ENCODE assay signal across 7 cellular contexts in genomic region chr12:4150355-4150754, GRCh38.
DNase-seq lines count a peak whose midpoint lies in the region; ATAC-seq, FAIRE-seq and TF ChIP-seq lines count a peak whose summit lies in the region.
"Not testable (repeated sequence)": the region's sequence is repeated elsewhere in the genome, so short reads cannot be mapped to it uniquely, and the experiment has no call there.

No MANE protein-coding gene starts in this region.

- in situ Hi-C loops in GM12878 (cut with MboI): not testable (repeated sequence)

- not testable (repeated sequence) for BruUV-seq in GM12878 (replicated peaks; lab: Mats Ljungman, UMichigan)

- H3K27ac Mint-ChIP-seq in IgD-negative memory B cell: peak overlapping the region; percentile 40 to 90 (median 57)
- H3K27ac Mint-ChIP-seq in activated B cell treated with CpG ODN at 0.5 μM for 24 hours: peak overlapping the region; percentile 80
- H3K27ac Mint-ChIP-seq in activated CD8-positive, alpha-beta T cell treated with anti-CD3 and anti-CD28 coated beads for 36 hours: peak overlapping the region; percentile 44
- peak overlapping the region; percentile 16 for H3K27ac Mint-ChIP-seq in activated naive CD4-positive, alpha-beta T cell treated with anti-CD3 and anti-CD28 coated beads for 36 hours
- H3K27ac Mint-ChIP-seq in osteocyte (ENCODE audit: unreplicated experiment): not testable (repeated sequence)
- H3K27ac Mint-ChIP-seq in stimulated activated naive CD8-positive, alpha-beta T cell treated with anti-CD3 and anti-CD28 coated beads, Interleukin-15, Interleukin-2, amounts not matched to agents 100 ng/mL and 50 ng/mL, for 24 hours: peak overlapping the region; percentile 51

- H3K4me3 ChIP-seq in GM12878: not testable (repeated sequence)

- intact Hi-C loops in activated B cell treated with CpG ODN at 0.5 μM for 24 hours (cut with micrococcal nuclease); activated CD8-positive, alpha-beta T cell treated with anti-CD3 and anti-CD28 coated beads for 36 hours (cut with micrococcal nuclease); GM12878 (cut with micrococcal nuclease; ENCODE audit: unreplicated experiment): not testable (repeated sequence)
- intact Hi-C loops in activated naive CD4-positive, alpha-beta T cell treated with anti-CD3 and anti-CD28 coated beads for 36 hours (cut with micrococcal nuclease): loop anchor here (5.0 kb wide), 1 partner anchor 88 kb away; no protein-coding TSS in a partner anchor

- peaks cover 88% of the 10 kb centered on the region for H3K4me1 ChIP-seq in GM12878 (ENCODE audit: control insufficient read depth, insufficient read depth, low read length)

- TF ChIP-seq POLR2A in GM12878 (IDR thresholded peaks at IDR 0.05; ENCODE audit: low read depth, low read length): not testable (repeated sequence)

- H3K79me2 ChIP-seq in GM12878 (ENCODE audit: control insufficient read depth, insufficient read depth, low read length): not testable (repeated sequence)

- 0 out of 2 replicates have a peak overlapping the region, but pooled peaks have one; percentile 27 for H3K27ac ChIP-seq in GM12878 (ENCODE audit: control insufficient read depth, insufficient read depth)

- TF ChIP-seq RAD21 in GM12878 (IDR thresholded peaks at IDR 0.05; ENCODE audit: insufficient read depth, low read depth, low read length): not testable (repeated sequence)

- H3K27me3 ChIP-seq in GM12878 (replicated peaks in 1 of 2; ENCODE audit: control insufficient read depth in 2 of 2, insufficient read depth in 2 of 2, low read length in 1 of 2): not testable (repeated sequence)

- FAIRE-seq in GM12878 (lab: Jason Lieb, UNC): not testable (repeated sequence)

- not testable (repeated sequence) for H3K27me3 Mint-ChIP-seq in IgD-negative memory B cell; activated B cell treated with CpG ODN at 0.5 μM for 24 hours; activated CD8-positive, alpha-beta T cell treated with anti-CD3 and anti-CD28 coated beads for 36 hours; activated naive CD4-positive, alpha-beta T cell treated with anti-CD3 and anti-CD28 coated beads for 36 hours (ENCODE audit: low read depth); osteocyte (ENCODE audit: unreplicated experiment); stimulated activated naive CD8-positive, alpha-beta T cell treated with anti-CD3 and anti-CD28 coated beads, Interleukin-15, Interleukin-2, amounts not matched to agents 100 ng/mL and 50 ng/mL, for 24 hours

- ATAC-seq in activated B cell treated with CpG ODN at 0.5 μM for 24 hours (ENCODE audit: low read depth); activated CD8-positive, alpha-beta T cell treated with anti-CD3 and anti-CD28 coated beads for 36 hours; GM12878: not testable (repeated sequence)

- 70% methylated on average over 11 of the region's 11 CpGs for WGBS in GM12878 (ENCODE audit: insufficient coverage, insufficient replicate concordance, low lambda C conversion rate, missing lambda C conversion rate)

- not testable (repeated sequence) for H3K4me2 ChIP-seq in GM12878 (ENCODE audit: control insufficient read depth, insufficient read depth)

- TF ChIP-seq CTCF in activated B cell treated with CpG ODN at 0.5 μM for 24 hours (IDR thresholded peaks at IDR 0.05); activated CD8-positive, alpha-beta T cell treated with anti-CD3 and anti-CD28 coated beads for 36 hours (IDR thresholded peaks at IDR 0.05); GM12878 (IDR thresholded peaks at IDR 0.05 in 2 of 3, conservative IDR thresholded peaks at IDR 0.05 in 1 of 3; ENCODE audit: control insufficient read depth in 2 of 3, extremely low read depth in 1 of 3, insufficient read depth in 1 of 3, low read depth in 3 of 3, low read length in 3 of 3); osteocyte (IDR thresholded peaks at IDR 0.05): not testable (repeated sequence)

- peaks cover 70 to 84% (median 79%) of the 10 kb centered on the region in 3 donors for H3K4me1 Mint-ChIP-seq in IgD-negative memory B cell
- peaks cover 93% of the 10 kb centered on the region for H3K4me1 Mint-ChIP-seq in activated B cell treated with CpG ODN at 0.5 μM for 24 hours
- H3K4me1 Mint-ChIP-seq in activated CD8-positive, alpha-beta T cell treated with anti-CD3 and anti-CD28 coated beads for 36 hours (ENCODE audit: low read depth): peaks cover 87% of the 10 kb centered on the region
- H3K4me1 Mint-ChIP-seq in activated naive CD4-positive, alpha-beta T cell treated with anti-CD3 and anti-CD28 coated beads for 36 hours (ENCODE audit: low read depth): peaks cover 89% of the 10 kb centered on the region
- H3K4me1 Mint-ChIP-seq in osteocyte (ENCODE audit: unreplicated experiment): not testable (repeated sequence)
- H3K4me1 Mint-ChIP-seq in stimulated activated naive CD8-positive, alpha-beta T cell treated with anti-CD3 and anti-CD28 coated beads, Interleukin-15, Interleukin-2, amounts not matched to agents 100 ng/mL and 50 ng/mL, for 24 hours (ENCODE audit: low read depth): peaks cover 95% of the 10 kb centered on the region

- not testable (repeated sequence) for H3K9me3 ChIP-seq in GM12878 (replicated peaks; ENCODE audit: control insufficient read depth, insufficient read depth, low read length)

- not testable (repeated sequence) for H3K9me3 Mint-ChIP-seq in IgD-negative memory B cell; activated B cell treated with CpG ODN at 0.5 μM for 24 hours; activated naive CD4-positive, alpha-beta T cell treated with anti-CD3 and anti-CD28 coated beads for 36 hours; osteocyte (ENCODE audit: unreplicated experiment); stimulated activated naive CD8-positive, alpha-beta T cell treated with anti-CD3 and anti-CD28 coated beads, Interleukin-15, Interleukin-2, amounts not matched to agents 100 ng/mL and 50 ng/mL, for 24 hours
- H3K9me3 Mint-ChIP-seq in activated CD8-positive, alpha-beta T cell treated with anti-CD3 and anti-CD28 coated beads for 36 hours: peaks cover 11% of the 10 kb centered on the region

- not testable (repeated sequence) for H3K9ac ChIP-seq in GM12878 (ENCODE audit: control insufficient read depth, insufficient read depth, low read length)

- RAD21 ChIA-PET in GM12878 (lab: Charles Lee; ENCODE audit: unreplicated experiment): interaction anchor here (6.3 to 18.7 kb wide), 2 partner anchors 33 to 119 kb away, joined by 57 to 360 read pairs; no protein-coding TSS in a partner anchor

- TF ChIP-seq EP300 in GM12878 (IDR thresholded peaks at IDR 0.05; ENCODE audit: borderline replicate concordance in 1 of 2, control insufficient read depth in 1 of 2, low read depth in 2 of 2, low read length in 2 of 2): not testable (repeated sequence)

- H4K20me1 ChIP-seq in GM12878 (ENCODE audit: control insufficient read depth, insufficient read depth): not testable (repeated sequence)

- POLR2A ChIA-PET in activated B cell treated with CpG ODN at 0.5 μM for 24 hours (lab: Charles Lee): interaction anchor here (0.6 to 8.2 kb wide), 8 partner anchors 12 to 417 kb away, joined by 3 to 114 read pairs (median 4); no protein-coding TSS in a partner anchor
- POLR2A ChIA-PET in activated CD8-positive, alpha-beta T cell treated with anti-CD3 and anti-CD28 coated beads for 36 hours (lab: Charles Lee): interaction anchor here (0.9 to 17.9 kb wide), 3 partner anchors 10 to 125 kb away, joined by 3 to 375 read pairs (median 3); partner anchors contain the start of gene CCND2
- POLR2A ChIA-PET in GM12878 (lab: Charles Lee): interaction anchor here (0.7 to 7.4 kb wide), 3 partner anchors 9 to 43 kb away, joined by 3 to 65 read pairs (median 3); no protein-coding TSS in a partner anchor

- DNase-seq in activated B cell treated with CpG ODN at 0.5 μM for 24 hours; activated CD8-positive, alpha-beta T cell treated with anti-CD3 and anti-CD28 coated beads for 36 hours; GM12878 (ENCODE audit: low read depth, low spot score): not testable (repeated sequence)
- DNase-seq in activated naive CD4-positive, alpha-beta T cell treated with anti-CD3 and anti-CD28 coated beads for 36 hours: peak; percentile 5
- peak; percentile 46 for DNase-seq in osteocyte (ENCODE audit: extremely low spot score, unreplicated experiment)

- CTCF ChIA-PET in activated B cell treated with CpG ODN at 0.5 μM for 24 hours (lab: Charles Lee): interaction anchor here (0.7 to 0.9 kb wide), 2 partner anchors 15 to 119 kb away, joined by 3 read pairs; no protein-coding TSS in a partner anchor
- CTCF ChIA-PET in activated CD8-positive, alpha-beta T cell treated with anti-CD3 and anti-CD28 coated beads for 36 hours (lab: Charles Lee): not testable (repeated sequence)
- CTCF ChIA-PET in activated naive CD4-positive, alpha-beta T cell treated with anti-CD3 and anti-CD28 coated beads for 36 hours (lab: Charles Lee): interaction anchor here (6.8 kb wide), 1 partner anchor 15 kb away, joined by 29 read pairs; no protein-coding TSS in a partner anchor
- CTCF ChIA-PET in GM12878 (lab: Yijun Ruan, JAX): interaction anchor here (0.6 to 12.5 kb wide), 4 partner anchors 34 to 200 kb away, joined by 3 to 181 read pairs (median 15); partner anchors contain the start of gene CCND2

- not testable (repeated sequence) for H2AFZ ChIP-seq in GM12878 (ENCODE audit: control insufficient read depth, low read depth, low read length)

- peak overlapping the region in 3 of 4 donors; percentile 11 to 82 (median 27) for H3K4me3 Mint-ChIP-seq in IgD-negative memory B cell
- H3K4me3 Mint-ChIP-seq in activated B cell treated with CpG ODN at 0.5 μM for 24 hours: peak overlapping the region; percentile 44
- H3K4me3 Mint-ChIP-seq in activated CD8-positive, alpha-beta T cell treated with anti-CD3 and anti-CD28 coated beads for 36 hours; activated naive CD4-positive, alpha-beta T cell treated with anti-CD3 and anti-CD28 coated beads for 36 hours; osteocyte (ENCODE audit: unreplicated experiment); stimulated activated naive CD8-positive, alpha-beta T cell treated with anti-CD3 and anti-CD28 coated beads, Interleukin-15, Interleukin-2, amounts not matched to agents 100 ng/mL and 50 ng/mL, for 24 hours: not testable (repeated sequence)

- not testable (repeated sequence) for H3K36me3 ChIP-seq in GM12878 (ENCODE audit: control insufficient read depth in 2 of 2, insufficient read depth in 2 of 2, low read length in 1 of 2)

- SMC1A ChIA-PET in GM12878 (lab: Charles Lee; ENCODE audit: uncharacterized antibody, unreplicated experiment): interaction anchor here (2.1 to 19.0 kb wide), 3 partner anchors 34 to 123 kb away, joined by 11 to 344 read pairs (median 74); partner anchors contain the start of gene CCND2

- not testable (repeated sequence) for H3K36me3 Mint-ChIP-seq in IgD-negative memory B cell; activated B cell treated with CpG ODN at 0.5 μM for 24 hours (ENCODE audit: low read depth); activated CD8-positive, alpha-beta T cell treated with anti-CD3 and anti-CD28 coated beads for 36 hours (ENCODE audit: low read depth); activated naive CD4-positive, alpha-beta T cell treated with anti-CD3 and anti-CD28 coated beads for 36 hours (ENCODE audit: low read depth); osteocyte (ENCODE audit: unreplicated experiment); stimulated activated naive CD8-positive, alpha-beta T cell treated with anti-CD3 and anti-CD28 coated beads, Interleukin-15, Interleukin-2, amounts not matched to agents 100 ng/mL and 50 ng/mL, for 24 hours (ENCODE audit: low read depth)
